Comparison of ENCODE assay signal across 8 cellular contexts in genomic region chr10:109978481-109978880, GRCh38. TPM values are rescaled to one million over a fixed set of nuclear protein-coding genes. Genes with fewer than 3 reads are reported as not detected.
DNase-seq lines count a peak whose midpoint lies in the region; ATAC-seq and TF ChIP-seq lines count a peak whose summit lies in the region.

No MANE protein-coding gene starts in this region.

- H3K36me3 ChIP-seq in DND-41 (ENCODE audit: insufficient read depth, low read length) (no peaks in the 10 kb centered on the region), muscle layer of colon (ENCODE audit: insufficient read depth, low read length) (no peaks in the 10 kb centered on the region), stomach (no peaks in the 10 kb centered on the region)

- WGBS in stomach, 5 donors, result 60 to 84% (median 77%) methylated on average over 6 of the region's 6 CpGs

- intact Hi-C loops in stomach (cut with DNase I; ENCODE audit: low total_unique reads), result no loop called here

- H3K79me2 ChIP-seq in DND-41 (ENCODE audit: insufficient read depth, low read length), result no peaks in the 10 kb centered on the region

- ATAC-seq in DND-41 (ENCODE audit: insufficient read depth, low read depth), result peak; percentile 59; the same call in 1 of the 3 replicates
- ATAC-seq in effector memory CD8-positive, alpha-beta T cell (replicated peaks), result peak; percentile 55

- peaks cover under 1% of the 10 kb centered on the region for H3K27me3 ChIP-seq in DND-41 (ENCODE audit: insufficient read depth, low read length, poor library complexity)
- no peaks in the 10 kb centered on the region for H3K27me3 ChIP-seq in muscle layer of colon (ENCODE audit: control insufficient read depth in 1 of 2, insufficient read depth in 2 of 2, low read length in 2 of 2)
- H3K27me3 ChIP-seq in stomach, result no peaks in the 10 kb centered on the region

- H3K27ac ChIP-seq in DND-41 (ENCODE audit: low read length), result no peak overlapping the region
- peak overlapping the region; percentile 44 for H3K27ac ChIP-seq in muscle layer of colon (ENCODE audit: low read depth, low read length)
- peak overlapping the region in 1 of 5 donors; percentile 19 for H3K27ac ChIP-seq in stomach

- no peaks in the 10 kb centered on the region for H4K20me1 ChIP-seq in DND-41 (ENCODE audit: insufficient read depth, low read length)

- H3K36me3 Mint-ChIP-seq in effector memory CD8-positive, alpha-beta T cell (ENCODE audit: insufficient read depth), result peaks cover 3% of the 10 kb centered on the region

- H3K9me3 Mint-ChIP-seq in effector memory CD8-positive, alpha-beta T cell, result no peaks in the 10 kb centered on the region

- no peaks in the 10 kb centered on the region for H3K4me1 ChIP-seq in DND-41 (ENCODE audit: insufficient read depth, low read length)
- peaks cover 18% of the 10 kb centered on the region for H3K4me1 ChIP-seq in muscle layer of colon (ENCODE audit: insufficient read depth, low read length)
- peaks cover 13 to 53% (median 24%) of the 10 kb centered on the region in 4 donors for H3K4me1 ChIP-seq in stomach

- DNase-seq in DND-41, result peak; percentile 47
- peak; percentile 35 to 47 for DNase-seq in activated CD4-positive, alpha-beta T cell treated with anti-CD3 and anti-CD28 coated beads, Interleukin-2, amount 50 U/mL, for 24 hours (ENCODE audit: low read depth in 1 of 2, low spot score in 1 of 2)
- DNase-seq in effector memory CD8-positive, alpha-beta T cell, result peak; percentile 51 to 67 (median 61)
- DNase-seq in stomach, result peak; percentile 45
- DNase-seq in NK-92 (lab: John Stamatoyannopoulos, UW; ENCODE audit: unreplicated experiment), result no peak
- DNase-seq in NCI-H345 (lab: John Stamatoyannopoulos, UW), result no peak

- TF ChIP-seq EP300 in Ishikawa (IDR thresholded peaks at IDR 0.05; ENCODE audit: borderline replicate concordance), result no peak
- TF ChIP-seq EP300 in stomach (IDR thresholded peaks at IDR 0.05), result no peak

- H3K4me2 ChIP-seq in DND-41 (ENCODE audit: insufficient read depth, low read length), result no peak overlapping the region

- H3K4me3 ChIP-seq in DND-41 (ENCODE audit: low read depth in 1 of 2, low read length in 2 of 2) (no peak overlapping the region), muscle layer of colon (ENCODE audit: low read depth in 1 of 2, low read length in 2 of 2) (no peak overlapping the region), stomach (no peak overlapping the region)

- H3K9me3 ChIP-seq in DND-41 (ENCODE audit: insufficient read depth, low read length, severe bottlenecking) (no peaks in the 10 kb centered on the region), muscle layer of colon (ENCODE audit: low read length) (no peaks in the 10 kb centered on the region), stomach (no peaks in the 10 kb centered on the region)

- H3K27ac Mint-ChIP-seq in effector memory CD8-positive, alpha-beta T cell, result no peak overlapping the region

- TF ChIP-seq POLR2A in stomach (IDR thresholded peaks at IDR 0.05), result no peak

- TF ChIP-seq CTCF in DND-41 (IDR thresholded peaks at IDR 0.05; ENCODE audit: borderline replicate concordance, extremely low read depth, low read length, poor library complexity, severe bottlenecking) (peak; percentile 77), stomach (IDR thresholded peaks at IDR 0.05) (peak in 5 of 7 experiments; percentile 24 to 58 (median 44))

- peaks cover 0 to 4% of the 10 kb centered on the region in 2 donors for H3K4me1 Mint-ChIP-seq in effector memory CD8-positive, alpha-beta T cell (ENCODE audit: low read depth in 2 of 2)

- TF ChIP-seq RAD21 in Ishikawa (IDR thresholded peaks at IDR 0.05; ENCODE audit: low read depth), result peak; percentile 77

- H2AFZ ChIP-seq in DND-41 (ENCODE audit: low read depth, low read length), result no peak overlapping the region

- no peaks in the 10 kb centered on the region for H3K27me3 Mint-ChIP-seq in effector memory CD8-positive, alpha-beta T cell

- H3K9ac ChIP-seq in DND-41 (ENCODE audit: low read depth, low read length) (no peak overlapping the region), muscle layer of colon (ENCODE audit: low read length) (no peak overlapping the region)

- no peak overlapping the region for H3K4me3 Mint-ChIP-seq in effector memory CD8-positive, alpha-beta T cell

TF ChIP-seq in Ishikawa, 13 proteins besides CTCF, POLR2A, EP300 and RAD21:
- TF ChIP-seq, protein P1, sequence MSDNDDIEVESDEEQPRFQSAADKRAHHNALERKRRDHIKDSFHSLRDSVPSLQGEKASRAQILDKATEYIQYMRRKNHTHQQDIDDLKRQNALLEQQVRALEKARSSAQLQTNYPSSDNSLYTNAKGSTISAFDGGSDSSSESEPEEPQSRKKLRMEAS (IDR thresholded peaks at IDR 0.05), result no peak
- no peak for TF ChIP-seq TAF1 (IDR thresholded peaks at IDR 0.05; ENCODE audit: low read depth)
- TF ChIP-seq, protein P2, sequence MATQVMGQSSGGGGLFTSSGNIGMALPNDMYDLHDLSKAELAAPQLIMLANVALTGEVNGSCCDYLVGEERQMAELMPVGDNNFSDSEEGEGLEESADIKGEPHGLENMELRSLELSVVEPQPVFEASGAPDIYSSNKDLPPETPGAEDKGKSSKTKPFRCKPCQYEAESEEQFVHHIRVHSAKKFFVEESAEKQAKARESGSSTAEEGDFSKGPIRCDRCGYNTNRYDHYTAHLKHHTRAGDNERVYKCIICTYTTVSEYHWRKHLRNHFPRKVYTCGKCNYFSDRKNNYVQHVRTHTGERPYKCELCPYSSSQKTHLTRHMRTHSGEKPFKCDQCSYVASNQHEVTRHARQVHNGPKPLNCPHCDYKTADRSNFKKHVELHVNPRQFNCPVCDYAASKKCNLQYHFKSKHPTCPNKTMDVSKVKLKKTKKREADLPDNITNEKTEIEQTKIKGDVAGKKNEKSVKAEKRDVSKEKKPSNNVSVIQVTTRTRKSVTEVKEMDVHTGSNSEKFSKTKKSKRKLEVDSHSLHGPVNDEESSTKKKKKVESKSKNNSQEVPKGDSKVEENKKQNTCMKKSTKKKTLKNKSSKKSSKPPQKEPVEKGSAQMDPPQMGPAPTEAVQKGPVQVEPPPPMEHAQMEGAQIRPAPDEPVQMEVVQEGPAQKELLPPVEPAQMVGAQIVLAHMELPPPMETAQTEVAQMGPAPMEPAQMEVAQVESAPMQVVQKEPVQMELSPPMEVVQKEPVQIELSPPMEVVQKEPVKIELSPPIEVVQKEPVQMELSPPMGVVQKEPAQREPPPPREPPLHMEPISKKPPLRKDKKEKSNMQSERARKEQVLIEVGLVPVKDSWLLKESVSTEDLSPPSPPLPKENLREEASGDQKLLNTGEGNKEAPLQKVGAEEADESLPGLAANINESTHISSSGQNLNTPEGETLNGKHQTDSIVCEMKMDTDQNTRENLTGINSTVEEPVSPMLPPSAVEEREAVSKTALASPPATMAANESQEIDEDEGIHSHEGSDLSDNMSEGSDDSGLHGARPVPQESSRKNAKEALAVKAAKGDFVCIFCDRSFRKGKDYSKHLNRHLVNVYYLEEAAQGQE (IDR thresholded peaks at IDR 0.05; ENCODE audit: low read depth), result no peak

RNA-seq across cellular contexts. Expression of gene ADD3, which starts 29.3 kb away (rescaled TPM):
- total RNA-seq in stomach, result 100 to 1,000 TPM in 3 of 5 donors, 10 to 100 TPM in 2; 66.0 to 600 (median 222) TPM
- polyA plus RNA-seq in stomach, result 10 to 100 TPM; 22.9 to 64.9 (median 36.4) TPM

RNA-seq across cellular contexts. Expression of gene XPNPEP1, which starts 55.2 kb away (rescaled TPM):
- 100 to 1,000 TPM in 3 of 5 donors, 10 to 100 TPM in 2; 21.7 to 180 (median 129) TPM for total RNA-seq in stomach
- polyA plus RNA-seq in stomach, result 10 to 100 TPM; 24.8 to 36.5 (median 24.8) TPM

Comparison
In these comparisons a context has a peak if more than half of its experiments do, and no peak if none do; other contexts are left out.
1. DNase-seq: peak in DND-41 (single experiment), activated CD4-positive, alpha-beta T cell treated with anti-CD3 and anti-CD28 coated beads, Interleukin-2, amount 50 U/mL, for 24 hours (2 of 2), effector memory CD8-positive, alpha-beta T cell (3 of 3) and stomach (single experiment); none in NK-92 (single experiment) and NCI-H345 (single experiment).